In genomic region chr1:109197163-109198042, GRCh38 we compare ENCODE assay signal across 1 cellular context.
TF ChIP-seq lines count a peak whose summit lies in the region.

No MANE protein-coding gene starts in this region.

TF ChIP-seq in H1, 55 proteins besides CTCF, POLR2A, EP300 and RAD21 (continued from another document):
- TF ChIP-seq USF2 (IDR thresholded peaks at IDR 0.05; ENCODE audit: low read length) = no peak
- TF ChIP-seq, protein P1, sequence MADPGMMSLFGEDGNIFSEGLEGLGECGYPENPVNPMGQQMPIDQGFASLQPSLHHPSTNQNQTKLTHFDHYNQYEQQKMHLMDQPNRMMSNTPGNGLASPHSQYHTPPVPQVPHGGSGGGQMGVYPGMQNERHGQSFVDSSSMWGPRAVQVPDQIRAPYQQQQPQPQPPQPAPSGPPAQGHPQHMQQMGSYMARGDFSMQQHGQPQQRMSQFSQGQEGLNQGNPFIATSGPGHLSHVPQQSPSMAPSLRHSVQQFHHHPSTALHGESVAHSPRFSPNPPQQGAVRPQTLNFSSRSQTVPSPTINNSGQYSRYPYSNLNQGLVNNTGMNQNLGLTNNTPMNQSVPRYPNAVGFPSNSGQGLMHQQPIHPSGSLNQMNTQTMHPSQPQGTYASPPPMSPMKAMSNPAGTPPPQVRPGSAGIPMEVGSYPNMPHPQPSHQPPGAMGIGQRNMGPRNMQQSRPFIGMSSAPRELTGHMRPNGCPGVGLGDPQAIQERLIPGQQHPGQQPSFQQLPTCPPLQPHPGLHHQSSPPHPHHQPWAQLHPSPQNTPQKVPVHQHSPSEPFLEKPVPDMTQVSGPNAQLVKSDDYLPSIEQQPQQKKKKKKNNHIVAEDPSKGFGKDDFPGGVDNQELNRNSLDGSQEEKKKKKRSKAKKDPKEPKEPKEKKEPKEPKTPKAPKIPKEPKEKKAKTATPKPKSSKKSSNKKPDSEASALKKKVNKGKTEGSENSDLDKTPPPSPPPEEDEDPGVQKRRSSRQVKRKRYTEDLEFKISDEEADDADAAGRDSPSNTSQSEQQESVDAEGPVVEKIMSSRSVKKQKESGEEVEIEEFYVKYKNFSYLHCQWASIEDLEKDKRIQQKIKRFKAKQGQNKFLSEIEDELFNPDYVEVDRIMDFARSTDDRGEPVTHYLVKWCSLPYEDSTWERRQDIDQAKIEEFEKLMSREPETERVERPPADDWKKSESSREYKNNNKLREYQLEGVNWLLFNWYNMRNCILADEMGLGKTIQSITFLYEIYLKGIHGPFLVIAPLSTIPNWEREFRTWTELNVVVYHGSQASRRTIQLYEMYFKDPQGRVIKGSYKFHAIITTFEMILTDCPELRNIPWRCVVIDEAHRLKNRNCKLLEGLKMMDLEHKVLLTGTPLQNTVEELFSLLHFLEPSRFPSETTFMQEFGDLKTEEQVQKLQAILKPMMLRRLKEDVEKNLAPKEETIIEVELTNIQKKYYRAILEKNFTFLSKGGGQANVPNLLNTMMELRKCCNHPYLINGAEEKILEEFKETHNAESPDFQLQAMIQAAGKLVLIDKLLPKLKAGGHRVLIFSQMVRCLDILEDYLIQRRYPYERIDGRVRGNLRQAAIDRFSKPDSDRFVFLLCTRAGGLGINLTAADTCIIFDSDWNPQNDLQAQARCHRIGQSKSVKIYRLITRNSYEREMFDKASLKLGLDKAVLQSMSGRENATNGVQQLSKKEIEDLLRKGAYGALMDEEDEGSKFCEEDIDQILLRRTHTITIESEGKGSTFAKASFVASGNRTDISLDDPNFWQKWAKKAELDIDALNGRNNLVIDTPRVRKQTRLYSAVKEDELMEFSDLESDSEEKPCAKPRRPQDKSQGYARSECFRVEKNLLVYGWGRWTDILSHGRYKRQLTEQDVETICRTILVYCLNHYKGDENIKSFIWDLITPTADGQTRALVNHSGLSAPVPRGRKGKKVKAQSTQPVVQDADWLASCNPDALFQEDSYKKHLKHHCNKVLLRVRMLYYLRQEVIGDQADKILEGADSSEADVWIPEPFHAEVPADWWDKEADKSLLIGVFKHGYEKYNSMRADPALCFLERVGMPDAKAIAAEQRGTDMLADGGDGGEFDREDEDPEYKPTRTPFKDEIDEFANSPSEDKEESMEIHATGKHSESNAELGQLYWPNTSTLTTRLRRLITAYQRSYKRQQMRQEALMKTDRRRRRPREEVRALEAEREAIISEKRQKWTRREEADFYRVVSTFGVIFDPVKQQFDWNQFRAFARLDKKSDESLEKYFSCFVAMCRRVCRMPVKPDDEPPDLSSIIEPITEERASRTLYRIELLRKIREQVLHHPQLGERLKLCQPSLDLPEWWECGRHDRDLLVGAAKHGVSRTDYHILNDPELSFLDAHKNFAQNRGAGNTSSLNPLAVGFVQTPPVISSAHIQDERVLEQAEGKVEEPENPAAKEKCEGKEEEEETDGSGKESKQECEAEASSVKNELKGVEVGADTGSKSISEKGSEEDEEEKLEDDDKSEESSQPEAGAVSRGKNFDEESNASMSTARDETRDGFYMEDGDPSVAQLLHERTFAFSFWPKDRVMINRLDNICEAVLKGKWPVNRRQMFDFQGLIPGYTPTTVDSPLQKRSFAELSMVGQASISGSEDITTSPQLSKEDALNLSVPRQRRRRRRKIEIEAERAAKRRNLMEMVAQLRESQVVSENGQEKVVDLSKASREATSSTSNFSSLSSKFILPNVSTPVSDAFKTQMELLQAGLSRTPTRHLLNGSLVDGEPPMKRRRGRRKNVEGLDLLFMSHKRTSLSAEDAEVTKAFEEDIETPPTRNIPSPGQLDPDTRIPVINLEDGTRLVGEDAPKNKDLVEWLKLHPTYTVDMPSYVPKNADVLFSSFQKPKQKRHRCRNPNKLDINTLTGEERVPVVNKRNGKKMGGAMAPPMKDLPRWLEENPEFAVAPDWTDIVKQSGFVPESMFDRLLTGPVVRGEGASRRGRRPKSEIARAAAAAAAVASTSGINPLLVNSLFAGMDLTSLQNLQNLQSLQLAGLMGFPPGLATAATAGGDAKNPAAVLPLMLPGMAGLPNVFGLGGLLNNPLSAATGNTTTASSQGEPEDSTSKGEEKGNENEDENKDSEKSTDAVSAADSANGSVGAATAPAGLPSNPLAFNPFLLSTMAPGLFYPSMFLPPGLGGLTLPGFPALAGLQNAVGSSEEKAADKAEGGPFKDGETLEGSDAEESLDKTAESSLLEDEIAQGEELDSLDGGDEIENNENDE (IDR thresholded peaks at IDR 0.05; ENCODE audit: insufficient replicate concordance, low read length) = no peak
- no peak for TF ChIP-seq POLR2AphosphoS5 (IDR thresholded peaks at IDR 0.05; ENCODE audit: low read depth, low read length)
- TF ChIP-seq EZH2 (IDR thresholded peaks at IDR 0.05; ENCODE audit: low read depth, low read length, severe bottlenecking) = no peak
- no peak for TF ChIP-seq SIRT6 (IDR thresholded peaks at IDR 0.05; ENCODE audit: low read length)
- no peak for TF ChIP-seq SUZ12 (IDR thresholded peaks at IDR 0.05; ENCODE audit: low read length)
- no peak for TF ChIP-seq KDM5A (IDR thresholded peaks at IDR 0.05; ENCODE audit: low read length)
- no peak for TF ChIP-seq NANOG (IDR thresholded peaks at IDR 0.05; ENCODE audit: insufficient read depth, low read depth, low read length, poor library complexity, severe bottlenecking)
TF ChIP-seq in H1: peak in this region for 0.
